In genomic region chr9:69149321-69149807, GRCh38 we compare ENCODE assay signal across 9 cellular contexts. TPM values are rescaled to one million over a fixed set of nuclear protein-coding genes. Genes with fewer than 3 reads are reported as not detected.
DNase-seq lines count a peak whose midpoint lies in the region; ATAC-seq and TF ChIP-seq lines count a peak whose summit lies in the region.
"Had no signal": no experiment of that assay in that cellular context is flagged by ENCODE, and none has a peak within 500 bp of the region (broad histone marks: within the 10 kb centered on the region; RNA-seq: fewer than 3 reads in every experiment).

No MANE protein-coding gene starts in this region.

- peak in 1 of 2 donors; percentile 56 for ATAC-seq in lower lobe of right lung
- ATAC-seq in GM21528 (IDR thresholded peaks at IDR 0.05; ENCODE audit: low FRiP score, unreplicated experiment) = no peak
- ATAC-seq: CD8-positive, alpha-beta T cell had no signal

- H2AFZ ChIP-seq in ACC112 (ENCODE audit: low read length, unreplicated experiment) = peak overlapping the region; percentile 66

- no peaks in the 10 kb centered on the region for H3K79me2 ChIP-seq in ACC112 (ENCODE audit: control insufficient read depth, insufficient read depth, low read length, unreplicated experiment)

- H3K9me3 ChIP-seq in lower lobe of right lung = no peaks in the 10 kb centered on the region

- H3K4me3 ChIP-seq in ACC112 (ENCODE audit: low read depth, low read length) (0 out of 2 replicates have a peak overlapping the region, but pooled peaks have one; percentile 24), lower lobe of right lung (no peak overlapping the region)

- H3K4me1 ChIP-seq in ACC112 (ENCODE audit: control insufficient read depth, insufficient read depth, low read length, unreplicated experiment) (peaks cover 6% of the 10 kb centered on the region), lower lobe of right lung (peaks cover 26% of the 10 kb centered on the region)

- H3K27me3 ChIP-seq in ACC112 (ENCODE audit: insufficient read depth, low read length) (no peaks in the 10 kb centered on the region), lower lobe of right lung (ENCODE audit: low read depth) (no peaks in the 10 kb centered on the region)

- intact Hi-C loops in lower lobe of right lung (cut with DNase I) = no loop called here

- TF ChIP-seq CTCF in lower lobe of right lung (IDR thresholded peaks at IDR 0.05) = peak; percentile 21

- H3K36me3 ChIP-seq in ACC112 (ENCODE audit: insufficient read depth, low read length) (no peaks in the 10 kb centered on the region), lower lobe of right lung (peaks cover 4% of the 10 kb centered on the region)

- DNase-seq in NCI-H146 (lab: John Stamatoyannopoulos, UW) (peak; percentile 37), lower lobe of right lung (no peak), activated T-cell treated with anti-CD3 and anti-CD28 coated beads for 4 hours (no peak), NCI-H446 treated with DMSO at 0.1 percent for 48 hours (lab: John Stamatoyannopoulos, UW) (no peak)
- no peak for DNase-seq in stimulated activated CD4-positive, alpha-beta T cell treated with anti-CD3 and anti-CD28 coated beads, Interleukin-2, amount 100 ng/mL, for 48 hours
- DNase-seq: CD8-positive, alpha-beta T cell had no signal

- H3K27ac ChIP-seq in ACC112 (ENCODE audit: low read depth, low read length) (no peak overlapping the region), cingulate gyrus (ENCODE audit: low read depth, low read length) (peak overlapping the region; percentile 31), lower lobe of right lung (peak overlapping the region; percentile 10)

RNA-seq across cellular contexts. Expression of gene TJP2, which starts 24.7 kb away (rescaled TPM):
- total RNA-seq in lower lobe of right lung = 124 TPM
